ENCODE assay signal across 3 cellular contexts in genomic region chr2:133442393-133442792, GRCh38.
A peak's percentile ranks its signal among the peaks of the same experiment; 100 is the strongest.
TF ChIP-seq lines count a peak whose summit lies in the region.

No MANE protein-coding gene starts in this region.

TF ChIP-seq in A549, 52 proteins besides CTCF, POLR2A, EP300 and RAD21:
- TF ChIP-seq MYC (IDR thresholded peaks at IDR 0.05; ENCODE audit: borderline replicate concordance, low read length) (no peak), HDAC2 (IDR thresholded peaks at IDR 0.05) (no peak), CBX2 (IDR thresholded peaks at IDR 0.05; ENCODE audit: borderline replicate concordance, low read depth) (no peak), NPAS2 (CRISPR knock-in tag; IDR thresholded peaks at IDR 0.05; ENCODE audit: borderline replicate concordance) (no peak), PBX3 (IDR thresholded peaks at IDR 0.05) (no peak), NR3C1 (IDR thresholded peaks at IDR 0.05) (no peak), MAFK (IDR thresholded peaks at IDR 0.05; ENCODE audit: partially characterized antibody) (peak; percentile 1), EHF (CRISPR knock-in tag; IDR thresholded peaks at IDR 0.05) (no peak)

TF ChIP-seq in IMR-90, 13 proteins besides CTCF, POLR2A, EP300 and RAD21:
- TF ChIP-seq MAZ (IDR thresholded peaks at IDR 0.05; ENCODE audit: borderline replicate concordance, low read depth, low read length) = no peak
- TF ChIP-seq FOS (IDR thresholded peaks at IDR 0.05; ENCODE audit: low read depth, low read length) = no peak
- no peak for TF ChIP-seq BHLHE40 (IDR thresholded peaks at IDR 0.05; ENCODE audit: low read depth, low read length)
- no peak for TF ChIP-seq SMC3 (IDR thresholded peaks at IDR 0.05; ENCODE audit: low read depth, low read length)
- no peak for TF ChIP-seq MAFK (IDR thresholded peaks at IDR 0.05; ENCODE audit: low read depth, low read length)
- no peak for TF ChIP-seq ELK1 (IDR thresholded peaks at IDR 0.05; ENCODE audit: borderline replicate concordance, low read depth, low read length)
- no peak for TF ChIP-seq MXI1 (IDR thresholded peaks at IDR 0.05; ENCODE audit: borderline replicate concordance, low read depth, low read length)
- no peak for TF ChIP-seq USF2 (IDR thresholded peaks at IDR 0.05; ENCODE audit: low read depth, low read length)
- no peak for TF ChIP-seq CEBPB (IDR thresholded peaks at IDR 0.05; ENCODE audit: low read depth, low read length)
- no peak for TF ChIP-seq RFX5 (IDR thresholded peaks at IDR 0.05; ENCODE audit: low read depth, low read length)
- TF ChIP-seq RCOR1 (IDR thresholded peaks at IDR 0.05; ENCODE audit: insufficient replicate concordance, low read length) = no peak
- TF ChIP-seq CHD1 (IDR thresholded peaks at IDR 0.05; ENCODE audit: low read depth, low read length) = no peak
- TF ChIP-seq NFE2L2 (IDR thresholded peaks at IDR 0.05; ENCODE audit: low read depth, low read length) = no peak

TF ChIP-seq in H1, 55 proteins besides CTCF, POLR2A, EP300 and RAD21:
- TF ChIP-seq CHD2 (IDR thresholded peaks at IDR 0.05; ENCODE audit: low read length) = no peak
